22 cellular contexts compared by ENCODE assay signal in the genomic region with DNA sequence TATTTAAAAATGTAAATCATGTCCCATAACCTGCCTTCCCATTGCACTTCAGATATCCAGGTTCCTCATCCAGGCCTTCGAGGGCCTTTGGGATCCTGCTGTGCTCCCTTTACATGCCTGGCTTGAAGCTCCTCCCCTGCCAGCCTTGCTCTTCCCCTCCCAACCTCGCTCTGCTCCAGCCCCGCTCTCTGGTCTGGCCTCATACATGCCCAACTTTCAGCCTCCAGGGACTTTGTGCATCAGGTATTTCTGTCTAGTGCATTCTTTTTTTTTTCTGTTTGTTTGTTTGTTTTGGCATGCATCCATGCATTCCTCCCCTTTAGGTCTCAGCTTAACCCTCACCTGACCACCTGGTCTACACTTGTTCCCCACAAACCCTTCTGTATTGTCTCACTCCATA.
DNase-seq lines count a peak whose midpoint lies in the region; ATAC-seq, FAIRE-seq and TF ChIP-seq lines count a peak whose summit lies in the region.
"Had no signal": no experiment of that assay in that cellular context is flagged by ENCODE, and none has a peak within 500 bp of the region (broad histone marks: within the 10 kb centered on the region; RNA-seq: fewer than 3 reads in every experiment).

No MANE protein-coding gene starts in this region.

- H3K9me3 ChIP-seq in H1 (ENCODE audit: insufficient read depth in 2 of 2, low read depth in 1 of 2, low read length in 1 of 2): no peaks in the 10 kb centered on the region
- H3K9me3 ChIP-seq in MM.1S (replicated peaks; ENCODE audit: insufficient read depth, low read length): no peaks in the 10 kb centered on the region
- H3K9me3 ChIP-seq in CD8-positive, alpha-beta memory T cell (ENCODE audit: low read length): no peaks in the 10 kb centered on the region
- H3K9me3 ChIP-seq: heart right ventricle, neutrophil, right atrium auricular region had no signal

- peaks cover 6 to 19% of the 10 kb centered on the region in 2 donors for H3K27me3 Mint-ChIP-seq in CD8-positive, alpha-beta memory T cell
- H3K27me3 Mint-ChIP-seq: type B pancreatic cell had no signal

- no peak overlapping the region for H2AK5ac ChIP-seq in H1 (ENCODE audit: low read depth, low read length)

- H2BK12ac ChIP-seq in H1 (ENCODE audit: low read depth, low read length): peak overlapping the region; percentile 80; the same call in 1 of the 2 replicates

- H2BK5ac ChIP-seq in H1 (ENCODE audit: low read depth, low read length): 0 out of 2 replicates have a peak overlapping the region, but pooled peaks have one; percentile 31

- no peak overlapping the region for H3K23ac ChIP-seq in H1 (ENCODE audit: insufficient read length)

- H2BK20ac ChIP-seq in H1 (ENCODE audit: low read length): no peak overlapping the region

- CTCF ChIA-PET in H1 (lab: Charles Lee; ENCODE audit: partially characterized antibody): interaction anchor here (1.0 kb wide), 1 partner anchor 215 kb away, joined by 3 read pairs; no protein-coding TSS in a partner anchor
- CTCF ChIA-PET in CD8-positive, alpha-beta memory T cell (lab: Charles Lee): no interaction called here

- no peak overlapping the region for H2BK15ac ChIP-seq in H1 (ENCODE audit: low read length)

- no peak overlapping the region for H2BK120ac ChIP-seq in H1 (replicated peaks; ENCODE audit: low read depth, low read length)

- no peak for FAIRE-seq in H1 (lab: Jason Lieb, UNC)

- H3K18ac ChIP-seq in H1 (ENCODE audit: extremely low read depth, low read length): no peak overlapping the region

- H3K4me1 Mint-ChIP-seq in CD8-positive, alpha-beta memory T cell: no peaks in the 10 kb centered on the region
- H3K4me1 Mint-ChIP-seq: CD4-positive, CD25-positive, alpha-beta regulatory T cell had no signal

- H4K20me1 ChIP-seq in H1 (replicated peaks in 1 of 2; ENCODE audit: control insufficient read depth in 1 of 2, insufficient read depth in 2 of 2, low read length in 2 of 2) (no peaks in the 10 kb centered on the region), MM.1S (ENCODE audit: insufficient read depth, low read length) (no peaks in the 10 kb centered on the region)

- no peaks in the 10 kb centered on the region for H3K9me3 Mint-ChIP-seq in CD8-positive, alpha-beta memory T cell
- H3K9me3 Mint-ChIP-seq: CD4-positive, CD25-positive, alpha-beta regulatory T cell; effector memory CD8-positive, alpha-beta T cell; type B pancreatic cell had no signal

- H3K14ac ChIP-seq in H1 (ENCODE audit: insufficient read length): no peak overlapping the region

- peak; percentile 27 for DNase-seq in NCI-H748 (lab: John Stamatoyannopoulos, UW; ENCODE audit: unreplicated experiment)
- no peak for DNase-seq in NCI-H748 treated with DMSO at 0.1 percent for 48 hours (lab: John Stamatoyannopoulos, UW)
- DNase-seq in NCI-H2107 treated with DMSO at 0.1 percent for 48 hours (lab: John Stamatoyannopoulos, UW; ENCODE audit: unreplicated experiment): peak; percentile 61
- DNase-seq in H1 (ENCODE audit: low read depth in 1 of 2, low spot score in 2 of 2): no peak
- DNase-seq in renal cortical epithelial cell (ENCODE audit: low read depth): peak; percentile 43
- no peak for DNase-seq in MM.1S
- no peak for DNase-seq in CD8-positive, alpha-beta memory T cell
- DNase-seq: activated CD4-positive, alpha-beta T cell treated with anti-CD3 and anti-CD28 coated beads for 4 hours; activated CD8-positive, alpha-beta memory T cell treated with anti-CD3 and anti-CD28 coated beads, Interleukin-2, amount 50 U/mL, for 48 hours; activated gamma-delta T cell treated with Interleukin-2 at 50 U/mL for 16 hours; anterior cingulate cortex; CD4-positive, CD25-positive, alpha-beta regulatory T cell; effector memory CD8-positive, alpha-beta T cell; heart right ventricle; kidney glomerular epithelial cell; NCI-H524; stimulated activated naive CD8-positive, alpha-beta T cell treated with anti-CD3 and anti-CD28 coated beads, Interleukin-15, Interleukin-2, amounts not matched to agents 100 U/mL and 50 U/mL, for 24 hours had no signal

- H3K23me2 ChIP-seq in H1 (ENCODE audit: low read depth, low read length): no peaks in the 10 kb centered on the region

- H3K9ac ChIP-seq in H1 (replicated peaks in 1 of 4; ENCODE audit: extremely low read depth in 1 of 4, low read depth in 3 of 4, low read length in 3 of 4) (no peak overlapping the region), MM.1S (ENCODE audit: low read length) (no peak overlapping the region)

- TF ChIP-seq RAD21 in H1 (IDR thresholded peaks at IDR 0.05 in 1 of 2, conservative IDR thresholded peaks at IDR 0.05 in 1 of 2; ENCODE audit: low read depth in 2 of 2, low read length in 2 of 2): no peak

- H3K4me1 ChIP-seq in H1 (replicated peaks in 1 of 4; ENCODE audit: control insufficient read depth in 3 of 4, insufficient read depth in 4 of 4, low read length in 3 of 4) (peaks cover 3 to 9% (median 5%) of the 10 kb centered on the region in 4 experiments; a peak in 5 of 7 replicates), MM.1S (ENCODE audit: low read length) (no peaks in the 10 kb centered on the region)
- H3K4me1 ChIP-seq in CD8-positive, alpha-beta memory T cell (ENCODE audit: insufficient read depth, low read length): no peaks in the 10 kb centered on the region
- H3K4me1 ChIP-seq: heart right ventricle, right atrium auricular region had no signal

- H4K91ac ChIP-seq in H1 (replicated peaks; ENCODE audit: insufficient read length, low read length): no peak overlapping the region

- H3K9me2 ChIP-seq in MM.1S (replicated peaks; ENCODE audit: insufficient read depth, low read length): no peaks in the 10 kb centered on the region

- H3K56ac ChIP-seq in H1 (replicated peaks; ENCODE audit: insufficient read length, low read depth, low read length): no peak overlapping the region

- no peak overlapping the region for H3K27ac ChIP-seq in H1 (ENCODE audit: low read depth, low read length)
- no peak overlapping the region for H3K27ac ChIP-seq in MM.1S (ENCODE audit: low read length)
- no peak overlapping the region for H3K27ac ChIP-seq in CD8-positive, alpha-beta memory T cell (ENCODE audit: low read depth, low read length)
- H3K27ac ChIP-seq: heart right ventricle, neutrophil, right atrium auricular region had no signal

- no peak overlapping the region for H3K27ac Mint-ChIP-seq in CD8-positive, alpha-beta memory T cell
- H3K27ac Mint-ChIP-seq: CD4-positive, CD25-positive, alpha-beta regulatory T cell; effector memory CD8-positive, alpha-beta T cell; type B pancreatic cell had no signal

- H3F3A ChIP-seq in MM.1S (ENCODE audit: insufficient read depth, low read length): no peaks in the 10 kb centered on the region

- H3K79me2 ChIP-seq in H1 (ENCODE audit: control insufficient read depth in 1 of 2, insufficient read depth in 2 of 2, low read length in 2 of 2) (no peaks in the 10 kb centered on the region), MM.1S (ENCODE audit: low read length) (no peaks in the 10 kb centered on the region)

- WGBS in H1 (ENCODE audit: extremely low coverage in 1 of 2, insufficient coverage in 1 of 2, insufficient read length in 1 of 2, insufficient replicate concordance in 2 of 2, low coverage in 1 of 2, low lambda C conversion rate in 2 of 2, missing lambda C conversion rate in 1 of 2), 2 experiments: 36% methylated on average over 3 of the region's 3 CpGs; no CpG with 5 or more reads in 1 of the 2 experiments

- no peaks in the 10 kb centered on the region for H3K79me1 ChIP-seq in H1 (ENCODE audit: low read depth, low read length)

- peak overlapping the region; percentile 42; the same call in 1 of the 2 replicates for H2AFZ ChIP-seq in H1 (ENCODE audit: low read length)
- H2AFZ ChIP-seq in MM.1S (ENCODE audit: low read length): no peak overlapping the region

- POLR2A ChIA-PET in H1 (lab: Charles Lee; ENCODE audit: partially characterized antibody): interaction anchor here (1.4 kb wide), 1 partner anchor 75 kb away, joined by 4 read pairs; no protein-coding TSS in a partner anchor
- POLR2A ChIA-PET in CD8-positive, alpha-beta memory T cell (lab: Charles Lee): no interaction called here

- H3K36me3 ChIP-seq in H1 (ENCODE audit: control insufficient read depth in 2 of 4, insufficient read depth in 4 of 4, low read length in 3 of 4) (no peaks in the 10 kb centered on the region), MM.1S (replicated peaks; ENCODE audit: insufficient read depth, low read length) (no peaks in the 10 kb centered on the region)
- H3K36me3 ChIP-seq in CD8-positive, alpha-beta memory T cell (ENCODE audit: insufficient read depth, low read length): no peaks in the 10 kb centered on the region
- H3K36me3 ChIP-seq: heart right ventricle, neutrophil, right atrium auricular region had no signal

- H3K4me2 ChIP-seq in H1 (ENCODE audit: insufficient read depth in 1 of 2, low read depth in 2 of 2, low read length in 2 of 2) (no peak overlapping the region), MM.1S (ENCODE audit: low read depth, low read length) (no peak overlapping the region)

- H3K4me3 ChIP-seq in H1 (ENCODE audit: extremely low read depth in 1 of 4, insufficient read depth in 2 of 4, low read depth in 3 of 4, low read length in 4 of 4) (peak overlapping the region in 1 of 4 experiments; percentile 19; a peak in 1 of 8 replicates), MM.1S (ENCODE audit: low read length) (no peak overlapping the region)
- H3K4me3 ChIP-seq in CD8-positive, alpha-beta memory T cell (ENCODE audit: low read length): no peak overlapping the region
- H3K4me3 ChIP-seq: heart right ventricle, right atrium auricular region had no signal

- H3K27me3 ChIP-seq in H1 (replicated peaks in 1 of 4; ENCODE audit: control insufficient read depth in 3 of 4, extremely low read depth in 1 of 4, insufficient read depth in 3 of 4, low read length in 3 of 4) (no peaks in the 10 kb centered on the region), MM.1S (replicated peaks; ENCODE audit: insufficient read depth, low read length) (no peaks in the 10 kb centered on the region)
- H3K27me3 ChIP-seq in CD8-positive, alpha-beta memory T cell (ENCODE audit: insufficient read depth, low read length, poor library complexity, severe bottlenecking): no peaks in the 10 kb centered on the region
- H3K27me3 ChIP-seq: heart right ventricle, neutrophil, right atrium auricular region had no signal

- no peak for TF ChIP-seq CTCF in H1 (IDR thresholded peaks at IDR 0.05; ENCODE audit: control extremely low read depth in 1 of 3, insufficient read depth in 1 of 3, low read depth in 1 of 3, low read length in 3 of 3)
- no peak for TF ChIP-seq CTCF in MM.1S (IDR thresholded peaks at IDR 0.05; ENCODE audit: low read length)

- no peaks in the 10 kb centered on the region for H3K36me3 Mint-ChIP-seq in CD8-positive, alpha-beta memory T cell
- H3K36me3 Mint-ChIP-seq: CD4-positive, CD25-positive, alpha-beta regulatory T cell; type B pancreatic cell had no signal

- TF ChIP-seq POLR2A in H1 (IDR thresholded peaks at IDR 0.05; ENCODE audit: control extremely low read depth in 1 of 2, low read depth in 2 of 2, low read length in 2 of 2): no peak
- TF ChIP-seq POLR2A in GM18505 (IDR thresholded peaks at IDR 0.05; ENCODE audit: borderline replicate concordance, extremely low read depth, insufficient read depth, insufficient read length): no peak

- no peak for ATAC-seq in GM18505 (IDR thresholded peaks at IDR 0.05; ENCODE audit: unreplicated experiment)
- ATAC-seq: effector memory CD8-positive, alpha-beta T cell; heart right ventricle; Panc1; stimulated activated naive CD8-positive, alpha-beta T cell treated with anti-CD3 and anti-CD28 coated beads, Interleukin-15, Interleukin-2, amounts not matched to agents 100 U/mL and 50 U/mL, for 24 hours had no signal

- H4K8ac ChIP-seq in H1 (ENCODE audit: extremely low read depth, insufficient read depth, low read length): no peak overlapping the region

- no peak for TF ChIP-seq EP300 in H1 (IDR thresholded peaks at IDR 0.05; ENCODE audit: borderline replicate concordance in 1 of 2, low read depth in 2 of 2, low read length in 2 of 2)

- H4K5ac ChIP-seq in H1 (ENCODE audit: insufficient read length, low read depth, low read length): no peak overlapping the region

- no peak overlapping the region for H3K4ac ChIP-seq in H1 (replicated peaks; ENCODE audit: insufficient read length, low read depth, low read length)

- no peak overlapping the region for H3K4me3 Mint-ChIP-seq in CD8-positive, alpha-beta memory T cell
- H3K4me3 Mint-ChIP-seq: CD4-positive, CD25-positive, alpha-beta regulatory T cell; effector memory CD8-positive, alpha-beta T cell; type B pancreatic cell had no signal

Comparison
In these comparisons a context has a peak if more than half of its experiments do, and no peak if none do; other contexts are left out.
1. DNase-seq: peak in NCI-H748 (single experiment), NCI-H2107 treated with DMSO at 0.1 percent for 48 hours (single experiment) and renal cortical epithelial cell (single experiment); none in NCI-H748 treated with DMSO at 0.1 percent for 48 hours (single experiment), H1 (0 of 2), MM.1S (single experiment) and CD8-positive, alpha-beta memory T cell (0 of 5).